ENCODE assay signal across 1 cellular context in the genomic region with DNA sequence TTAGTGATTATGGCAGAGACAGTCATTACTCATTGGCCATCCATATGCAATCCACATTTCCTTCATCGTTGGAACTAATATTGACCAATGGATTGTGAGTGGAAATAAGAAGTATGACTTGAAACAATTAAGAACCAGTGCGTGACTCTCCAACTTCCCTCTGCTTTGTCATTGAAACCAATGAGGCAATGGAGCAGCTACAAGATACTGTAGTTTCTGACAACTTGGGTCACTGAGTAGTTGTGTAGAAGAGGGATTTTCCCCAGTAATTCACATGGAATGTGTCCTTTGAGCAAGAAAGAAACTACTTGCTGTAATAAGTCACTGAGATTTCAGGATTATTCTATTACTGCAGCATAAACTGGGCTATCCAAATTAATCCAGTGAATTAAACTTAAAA.
TF ChIP-seq lines count a peak whose summit lies in the region.

No MANE protein-coding gene starts in this region.

TF ChIP-seq in H1, 55 proteins besides CTCF, POLR2A, EP300 and RAD21 (continued from another document):
- TF ChIP-seq TEAD4 (IDR thresholded peaks at IDR 0.05; ENCODE audit: low read depth, low read length) (no peak), NANOG (IDR thresholded peaks at IDR 0.05; ENCODE audit: insufficient read depth, low read depth, low read length, poor library complexity, severe bottlenecking) (no peak), POU5F1 (IDR thresholded peaks at IDR 0.05; ENCODE audit: low read depth, low read length) (no peak), SIX5 (IDR thresholded peaks at IDR 0.05; ENCODE audit: low read depth, low read length) (no peak), BCL11A (IDR thresholded peaks at IDR 0.05; ENCODE audit: low read depth in 2 of 2, low read length in 2 of 2) (no peak), SAP30 (IDR thresholded peaks at IDR 0.05; ENCODE audit: insufficient read depth, insufficient replicate concordance, low read length) (no peak), BACH1 (IDR thresholded peaks at IDR 0.05; ENCODE audit: low read length) (no peak), JUN (IDR thresholded peaks at IDR 0.05; ENCODE audit: low read depth, low read length) (no peak), RFX5 (IDR thresholded peaks at IDR 0.05; ENCODE audit: borderline replicate concordance, low read depth, low read length) (no peak), GABPA (IDR thresholded peaks at IDR 0.05; ENCODE audit: borderline replicate concordance, insufficient read depth, low read length) (no peak), CHD1 (IDR thresholded peaks at IDR 0.05; ENCODE audit: low read depth, low read length) (no peak), ZNF274 (IDR thresholded peaks at IDR 0.05; ENCODE audit: borderline replicate concordance, extremely low read depth, low read length) (no peak)
- TF ChIP-seq, protein P1, sequence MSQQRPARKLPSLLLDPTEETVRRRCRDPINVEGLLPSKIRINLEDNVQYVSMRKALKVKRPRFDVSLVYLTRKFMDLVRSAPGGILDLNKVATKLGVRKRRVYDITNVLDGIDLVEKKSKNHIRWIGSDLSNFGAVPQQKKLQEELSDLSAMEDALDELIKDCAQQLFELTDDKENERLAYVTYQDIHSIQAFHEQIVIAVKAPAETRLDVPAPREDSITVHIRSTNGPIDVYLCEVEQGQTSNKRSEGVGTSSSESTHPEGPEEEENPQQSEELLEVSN (IDR thresholded peaks at IDR 0.05), result no peak
